Comparison of ENCODE assay signal across 10 cellular contexts in genomic region chr22:39237276-39238123, GRCh38. TPM values are rescaled to one million over a fixed set of nuclear protein-coding genes. Genes with fewer than 3 reads are reported as not detected.
DNase-seq lines count a peak whose midpoint lies in the region; ATAC-seq and TF ChIP-seq lines count a peak whose summit lies in the region.
"Had no signal": no experiment of that assay in that cellular context is flagged by ENCODE, and none has a peak within 500 bp of the region (broad histone marks: within the 10 kb centered on the region; RNA-seq: fewer than 3 reads in every experiment).

No MANE protein-coding gene starts in this region.

- H3K36me3 ChIP-seq in naive thymus-derived CD4-positive, alpha-beta T cell (ENCODE audit: control insufficient read depth in 2 of 3, insufficient read depth in 3 of 3, low read length in 3 of 3): no peaks in the 10 kb centered on the region
- H3K36me3 ChIP-seq in testis (ENCODE audit: low read depth, missing control alignments): no peaks in the 10 kb centered on the region

- peak; percentile 74 for DNase-seq in stimulated activated CD4-positive, alpha-beta T cell treated with anti-CD3 and anti-CD28 coated beads, Interleukin-15, amount 100 ng/mL, for 24 hours
- DNase-seq in stimulated activated CD4-positive, alpha-beta T cell treated with anti-CD3 and anti-CD28 coated beads, Interleukin-2, amount 100 ng/mL, for 48 hours: no peak
- DNase-seq in T-cell: peak in 3 of 34 experiments; percentile 28 to 43 (median 30)
- DNase-seq in naive thymus-derived CD4-positive, alpha-beta T cell: peak in 1 of 9 donors; percentile 28
- no peak for DNase-seq in testis
- DNase-seq: stimulated activated naive CD4-positive, alpha-beta T cell treated with Interleukin-2 at 50 U/mL for 16 hours had no signal

- POLR2A ChIA-PET in T-cell (lab: Charles Lee): interaction anchor here in 1 of 2 donors (0.6 kb wide), 1 partner anchor 486 kb away, joined by 7 read pairs; no protein-coding TSS in a partner anchor
- POLR2A ChIA-PET in naive thymus-derived CD4-positive, alpha-beta T cell (lab: Charles Lee): interaction anchor here (0.7 to 2.5 kb wide), 5 partner anchors 10 to 271 kb away, joined by 3 to 13 read pairs (median 3); partner anchors contain the start of gene RPL3

- no peaks in the 10 kb centered on the region for H3K9me3 ChIP-seq in naive thymus-derived CD4-positive, alpha-beta T cell (ENCODE audit: control insufficient read depth in 2 of 3, low read length in 3 of 3)
- no peaks in the 10 kb centered on the region for H3K9me3 ChIP-seq in testis

- WGBS in testis, 2 donors: 71 to 77% methylated on average over 21 to 24 of the region's 24 CpGs

- peaks cover 55 to 68% of the 10 kb centered on the region in 2 donors for H3K4me1 ChIP-seq in naive thymus-derived CD4-positive, alpha-beta T cell (ENCODE audit: control insufficient read depth in 2 of 2, insufficient read depth in 2 of 2, low read length in 2 of 2)
- H3K4me1 ChIP-seq in testis: peaks cover 14% of the 10 kb centered on the region

- H3K27me3 ChIP-seq in naive thymus-derived CD4-positive, alpha-beta T cell (ENCODE audit: control insufficient read depth in 2 of 2, insufficient read depth in 2 of 2, low read length in 2 of 2): peaks cover 0 to 8% of the 10 kb centered on the region in 2 donors
- H3K27me3 ChIP-seq in testis: no peaks in the 10 kb centered on the region

- H3K27me3 Mint-ChIP-seq in T-cell: peaks cover 0 to 41% of the 10 kb centered on the region in 2 donors
- peaks cover 0 to 80% (median 34%) of the 10 kb centered on the region in 5 donors for H3K27me3 Mint-ChIP-seq in naive thymus-derived CD4-positive, alpha-beta T cell

- CTCF ChIA-PET in T-cell (lab: Charles Lee): interaction anchor here in 1 of 2 donors (0.8 kb wide), 1 partner anchor 29 kb away, joined by 4 read pairs; no protein-coding TSS in a partner anchor
- CTCF ChIA-PET in naive thymus-derived CD4-positive, alpha-beta T cell (lab: Charles Lee): interaction anchor here (0.6 to 1.0 kb wide), 3 partner anchors 22 to 69 kb away, joined by 3 to 6 read pairs (median 3); no protein-coding TSS in a partner anchor

- H3K27ac ChIP-seq in naive thymus-derived CD4-positive, alpha-beta T cell (ENCODE audit: low read depth, low read length): no peak overlapping the region
- no peak overlapping the region for H3K27ac ChIP-seq in testis

- H3K36me3 Mint-ChIP-seq in T-cell: peaks cover 3% of the 10 kb centered on the region
- no peaks in the 10 kb centered on the region for H3K36me3 Mint-ChIP-seq in naive thymus-derived CD4-positive, alpha-beta T cell

- H3K4me1 Mint-ChIP-seq in T-cell: peaks cover 71 to 73% (median 73%) of the 10 kb centered on the region in 3 donors
- peaks cover 45 to 77% (median 70%) of the 10 kb centered on the region in 7 donors for H3K4me1 Mint-ChIP-seq in naive thymus-derived CD4-positive, alpha-beta T cell

- intact Hi-C loops in naive thymus-derived CD4-positive, alpha-beta T cell (cut with micrococcal nuclease): no loop called here
- intact Hi-C loops in testis (cut with DNase I; ENCODE audit: low total_unique reads): no loop called here

- H3K4me3 ChIP-seq in naive thymus-derived CD4-positive, alpha-beta T cell (ENCODE audit: low read length): no peak overlapping the region
- H3K4me3 ChIP-seq in testis: no peak overlapping the region

- TF ChIP-seq CTCF in testis (IDR thresholded peaks at IDR 0.05): no peak

- peak overlapping the region in 1 of 3 donors; percentile 71 for H3K4me3 Mint-ChIP-seq in T-cell
- peak overlapping the region; percentile 9 to 95 (median 69) for H3K4me3 Mint-ChIP-seq in naive thymus-derived CD4-positive, alpha-beta T cell

- ATAC-seq in T-cell (replicated peaks in 1 of 4) (peak in 2 of 4 experiments; percentile 15 to 32), HG02884 (IDR thresholded peaks at IDR 0.05; ENCODE audit: unreplicated experiment) (no peak), HG03025 (IDR thresholded peaks at IDR 0.05; ENCODE audit: low FRiP score, unreplicated experiment) (no peak), HG03520 (IDR thresholded peaks at IDR 0.05; ENCODE audit: unreplicated experiment) (no peak)
- no peak for ATAC-seq in naive thymus-derived CD4-positive, alpha-beta T cell
- ATAC-seq: esophagus mucosa had no signal

- no peaks in the 10 kb centered on the region for H3K9me3 Mint-ChIP-seq in T-cell
- H3K9me3 Mint-ChIP-seq in naive thymus-derived CD4-positive, alpha-beta T cell: peaks cover 0 to 5% (median 0%) of the 10 kb centered on the region in 11 donors

- TF ChIP-seq POLR2A in testis (IDR thresholded peaks at IDR 0.05): no peak

- H3K27ac Mint-ChIP-seq in T-cell: peak overlapping the region; percentile 52 to 57
- H3K27ac Mint-ChIP-seq in naive thymus-derived CD4-positive, alpha-beta T cell: peak overlapping the region in 5 of 9 donors; percentile 6 to 91 (median 55)

RNA-seq across cellular contexts. Expression of gene PDGFB, which starts 7.3 kb away (rescaled TPM):
- total RNA-seq in T-cell (10 to 100 TPM in 2 of 5 donors, 1 to 10 TPM in 3; 2.9 to 18.3 (median 4.6) TPM), testis (10 to 100 TPM in 1 of 2 donors, 1 to 10 TPM in 1; 9.8 to 13.3 TPM)
- 1 to 10 TPM in 4 of 5 experiments, under 1 TPM in 1; 0.56 to 9.5 (median 2.3) TPM for total RNA-seq in naive thymus-derived CD4-positive, alpha-beta T cell
- 1 to 10 TPM; 1.4 to 5.8 TPM for polyA plus RNA-seq in naive thymus-derived CD4-positive, alpha-beta T cell
- polyA plus RNA-seq in testis (ENCODE audit: insufficient read depth, low read depth, low replicate concordance): 7.7 TPM
